Comparison of ENCODE assay signal across 17 cellular contexts in genomic region chrX:45485682-45486081, GRCh38.
"Had no signal": no experiment of that assay in that cellular context is flagged by ENCODE, and none has a peak within 500 bp of the region (broad histone marks: within the 10 kb centered on the region; RNA-seq: fewer than 3 reads in every experiment).

No MANE protein-coding gene starts in this region.

- H3K9me3 ChIP-seq: colonic mucosa, ovary, testis, upper lobe of right lung had no signal

- H3K4me3 Mint-ChIP-seq: activated CD8-positive, alpha-beta T cell treated with anti-CD3 and anti-CD28 coated beads, Interleukin-2, amount 10 ng/mL, durations not matched to agents 7 days and 5 days; stimulated activated naive CD8-positive, alpha-beta T cell treated with anti-CD3 and anti-CD28 coated beads, Interleukin-15, amount 100 ng/mL, for 72 hours had no signal

- H3K4me1 Mint-ChIP-seq: stimulated activated naive CD8-positive, alpha-beta T cell treated with anti-CD3 and anti-CD28 coated beads, Interleukin-15, amount 100 ng/mL, for 72 hours had no signal

- H3K27ac Mint-ChIP-seq: activated CD8-positive, alpha-beta T cell treated with anti-CD3 and anti-CD28 coated beads, Interleukin-2, amount 10 ng/mL, durations not matched to agents 7 days and 5 days; stimulated activated naive CD8-positive, alpha-beta T cell treated with anti-CD3 and anti-CD28 coated beads, Interleukin-15, amount 100 ng/mL, for 72 hours had no signal

- ATAC-seq: activated CD8-positive, alpha-beta T cell treated with anti-CD3 and anti-CD28 coated beads, Interleukin-2, amount 10 ng/mL, durations not matched to agents 7 days and 5 days; heart right ventricle; left ventricle myocardium superior; stimulated activated naive CD8-positive, alpha-beta T cell treated with anti-CD3 and anti-CD28 coated beads, Interleukin-15, amount 100 ng/mL, for 72 hours; upper lobe of right lung had no signal

- H3K36me3 ChIP-seq: colonic mucosa, heart right ventricle, ovary, upper lobe of right lung had no signal

- H3K4me1 ChIP-seq: colonic mucosa, heart right ventricle, testis, upper lobe of right lung had no signal

- H3K9me3 Mint-ChIP-seq: stimulated activated naive CD8-positive, alpha-beta T cell treated with anti-CD3 and anti-CD28 coated beads, Interleukin-15, amount 100 ng/mL, for 72 hours had no signal

- DNase-seq: activated CD4-positive, alpha-beta T cell treated with anti-CD3 and anti-CD28 coated beads for 4 hours; activated CD8-positive, alpha-beta memory T cell treated with anti-CD3 and anti-CD28 coated beads, Interleukin-2, amount 50 U/mL, for 48 hours; activated CD8-positive, alpha-beta T cell treated with anti-CD3 and anti-CD28 coated beads, Interleukin-2, amount 10 ng/mL, durations not matched to agents 7 days and 5 days; activated naive CD4-positive, alpha-beta T cell treated with Interleukin-2 at 50 U/mL for 16 hours; colonic mucosa; effector CD4-positive, alpha-beta T cell; foreskin melanocyte; heart right ventricle; left ventricle myocardium superior; mesendoderm; ovary; stimulated activated CD4-positive, alpha-beta T cell treated with anti-CD3 and anti-CD28 coated beads, Interleukin-15, amount 100 ng/mL, for 24 hours; stimulated activated CD4-positive, alpha-beta T cell treated with anti-CD3 and anti-CD28 coated beads, Interleukin-4, amount 100 ng/mL, for 24 hours; stimulated activated naive CD8-positive, alpha-beta T cell treated with anti-CD3 and anti-CD28 coated beads, Interleukin-15, amount 100 ng/mL, for 72 hours; T1000; testis; upper lobe of right lung had no signal

- H3K4me3 ChIP-seq: colonic mucosa, heart right ventricle, ovary, testis, upper lobe of right lung had no signal

- H3K27me3 Mint-ChIP-seq: stimulated activated naive CD8-positive, alpha-beta T cell treated with anti-CD3 and anti-CD28 coated beads, Interleukin-15, amount 100 ng/mL, for 72 hours had no signal
